Comparison of ENCODE assay signal across 4 cellular contexts in the genomic region with DNA sequence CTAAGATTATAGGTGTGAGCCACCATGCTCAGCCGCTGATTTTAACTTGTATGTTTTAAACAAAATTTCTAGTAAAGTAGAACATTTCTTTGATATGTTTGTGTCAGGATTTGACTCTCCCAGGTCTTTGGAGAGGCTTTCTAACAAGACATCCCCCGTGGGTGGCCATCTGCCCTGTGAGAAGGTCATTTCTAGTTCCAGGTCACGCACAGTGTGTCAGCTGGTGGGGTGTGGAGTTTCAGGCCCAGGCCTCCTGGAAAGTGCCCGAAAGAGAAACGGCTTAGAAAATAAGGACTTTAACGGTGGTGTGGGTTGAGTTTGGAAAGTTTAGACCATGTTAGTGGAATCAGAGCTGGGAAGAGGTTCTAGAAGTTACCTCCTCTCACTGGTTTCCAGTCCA. TPM values are rescaled to one million over a fixed set of nuclear protein-coding genes. Genes with fewer than 3 reads are reported as not detected.
"Had no signal": no experiment of that assay in that cellular context is flagged by ENCODE, and none has a peak within 500 bp of the region (broad histone marks: within the 10 kb centered on the region; RNA-seq: fewer than 3 reads in every experiment).

No MANE protein-coding gene starts in this region.

RNA-seq across cellular contexts. Expression of a gene that starts 37.3 kb away (rescaled TPM):
- total RNA-seq: epithelial cell of proximal tubule, frontal cortex had no signal
- polyA plus RNA-seq: endothelial cell of umbilical vein, fibroblast of lung had no signal
